ENCODE assay signal across 17 cellular contexts in the genomic region with DNA sequence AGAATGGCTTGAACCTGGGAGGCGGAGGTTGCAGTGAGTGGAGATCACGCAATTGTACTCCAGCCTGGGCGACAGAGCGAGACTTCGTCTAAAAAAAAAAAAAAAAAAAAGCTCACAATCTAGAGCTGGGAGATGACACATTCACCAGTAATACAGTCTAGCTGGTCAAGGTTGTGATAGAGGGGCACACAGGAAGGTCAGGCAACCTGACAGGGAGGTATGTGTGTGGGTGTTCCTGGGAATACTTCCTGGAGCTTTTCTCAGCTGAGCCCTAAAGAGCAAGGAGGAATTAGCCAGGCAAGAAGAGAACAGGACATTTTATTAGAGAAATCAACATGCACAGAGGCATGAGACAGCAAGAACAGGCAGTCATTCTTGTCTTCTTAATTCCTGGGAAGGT.
"Had no signal": no experiment of that assay in that cellular context is flagged by ENCODE, and none has a peak within 500 bp of the region (broad histone marks: within the 10 kb centered on the region; RNA-seq: fewer than 3 reads in every experiment).

No MANE protein-coding gene starts in this region.

- H3K36me3 Mint-ChIP-seq: immature natural killer cell, natural killer cell had no signal

- H3K27ac Mint-ChIP-seq: immature natural killer cell, natural killer cell had no signal

- FAIRE-seq: kidney, small intestine had no signal

- H3K4me3 ChIP-seq: coronary artery, esophagus muscularis mucosa, gastrocnemius medialis, mucosa of descending colon, stomach had no signal

- H3K4me3 Mint-ChIP-seq: immature natural killer cell, natural killer cell, neural crest cell had no signal

- H3K4me1 ChIP-seq: gastrocnemius medialis, stomach had no signal

- H3K27me3 ChIP-seq: esophagus muscularis mucosa, gastrocnemius medialis, stomach had no signal

- H3K9me3 ChIP-seq: esophagus muscularis mucosa, gastrocnemius medialis had no signal

- H3K4me1 Mint-ChIP-seq: immature natural killer cell, natural killer cell had no signal

- ATAC-seq: gastrocnemius medialis, mucosa of descending colon, natural killer cell, right cardiac atrium had no signal

- H3K36me3 ChIP-seq: esophagus muscularis mucosa, gastrocnemius medialis, stomach had no signal

- H3K27ac ChIP-seq: coronary artery, esophagus muscularis mucosa, gastrocnemius medialis, stomach had no signal

- DNase-seq: effector CD8-positive, alpha-beta T cell; gastrocnemius medialis; immature natural killer cell; kidney; mucosa of descending colon; natural killer cell; posterior cingulate gyrus; right cardiac atrium; small intestine; stimulated activated CD4-positive, alpha-beta T cell treated with anti-CD3 and anti-CD28 coated beads, Interleukin-12 subunit alpha, Interleukin-12 subunit beta, amount 100 ng/mL, for 4 hours; stimulated activated naive CD4-positive, alpha-beta T cell; stomach; substantia nigra; trophoblast cell had no signal
